In the genomic region with DNA sequence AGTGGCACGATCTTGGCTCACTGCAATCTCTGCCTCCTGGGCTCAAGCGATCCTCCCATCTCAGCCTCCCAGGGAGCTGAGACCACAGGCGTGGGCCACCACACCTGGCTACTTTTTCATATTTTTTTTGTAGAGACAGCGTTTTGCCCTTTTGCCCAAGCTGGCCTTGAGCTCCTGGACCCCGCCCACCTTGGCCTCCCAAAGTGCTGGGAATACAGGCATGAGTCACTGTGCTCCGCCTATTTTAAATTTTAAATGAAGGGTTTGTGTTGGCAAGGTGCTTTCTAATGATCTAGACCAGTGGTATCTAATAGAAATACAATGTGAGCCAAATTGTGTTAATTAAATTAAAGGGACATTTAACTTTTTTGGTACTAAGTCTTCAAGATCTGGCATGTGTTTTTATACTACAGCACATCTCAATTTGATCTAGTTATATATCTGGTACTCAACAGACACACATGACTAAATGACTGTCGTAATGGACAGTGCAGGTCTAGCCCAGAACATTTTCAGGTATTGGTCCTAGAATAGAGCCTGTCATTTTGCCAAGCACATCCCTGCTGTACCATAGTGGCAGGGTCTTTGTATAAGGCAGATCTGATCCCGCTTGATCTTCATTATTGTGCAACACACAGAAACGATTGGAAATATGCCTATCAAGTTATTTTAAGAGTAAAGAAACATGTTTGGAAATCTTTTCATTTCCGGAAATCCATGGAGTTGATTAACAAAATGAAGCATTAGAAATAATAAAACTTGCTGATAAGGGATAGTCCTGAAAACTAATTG, we compare ENCODE assay signal across 1 cellular context.
A peak's percentile ranks its signal among the peaks of the same experiment; 100 is the strongest.
TF ChIP-seq lines count a peak whose summit lies in the region.

No MANE protein-coding gene starts in this region.

TF ChIP-seq in IMR-90, 13 proteins besides CTCF, POLR2A, EP300 and RAD21:
- TF ChIP-seq CEBPB (IDR thresholded peaks at IDR 0.05; ENCODE audit: low read depth, low read length) (peak; percentile 69), FOS (IDR thresholded peaks at IDR 0.05; ENCODE audit: low read depth, low read length) (no peak)
TF ChIP-seq in IMR-90: peak in this region for 1.
